ENCODE assay signal across 10 cellular contexts in genomic region chr12:21773799-21774198, GRCh38. TPM values are rescaled to one million over a fixed set of nuclear protein-coding genes. Genes with fewer than 3 reads are reported as not detected.
DNase-seq lines count a peak whose midpoint lies in the region; ATAC-seq and TF ChIP-seq lines count a peak whose summit lies in the region.
"Had no signal": no experiment of that assay in that cellular context is flagged by ENCODE, and none has a peak within 500 bp of the region (broad histone marks: within the 10 kb centered on the region; RNA-seq: fewer than 3 reads in every experiment).

No MANE protein-coding gene starts in this region.

- no peaks in the 10 kb centered on the region for H3K36me3 Mint-ChIP-seq in T-cell

- no peak for ATAC-seq in T-cell (replicated peaks in 1 of 4)
- ATAC-seq in HG02571 (IDR thresholded peaks at IDR 0.05; ENCODE audit: unreplicated experiment): no peak
- no peak for ATAC-seq in GM19395 (IDR thresholded peaks at IDR 0.05; ENCODE audit: unreplicated experiment)

- DNase-seq in DMS114 treated with DMSO at 0.1 percent for 48 hours (lab: John Stamatoyannopoulos, UW; ENCODE audit: unreplicated experiment) (peak; percentile 20), T-cell (no peak), left ventricle myocardium inferior (no peak), sigmoid colon (no peak), NOMO-1 (lab: John Stamatoyannopoulos, UW; ENCODE audit: unreplicated experiment in 2 of 2) (no peak), head of caudate nucleus (no peak)
- DNase-seq: DND-41, MV-4-11 had no signal

- no peaks in the 10 kb centered on the region for H3K9me3 ChIP-seq in left ventricle myocardium inferior (replicated peaks)
- no peaks in the 10 kb centered on the region for H3K9me3 ChIP-seq in sigmoid colon

- peak overlapping the region; percentile 76 for H3K4me3 ChIP-seq in left ventricle myocardium inferior
- peak overlapping the region; percentile 65 to 71 (median 68) for H3K4me3 ChIP-seq in sigmoid colon

- H3K27me3 ChIP-seq in left ventricle myocardium inferior (ENCODE audit: low read depth): no peaks in the 10 kb centered on the region
- H3K27me3 ChIP-seq in sigmoid colon: no peaks in the 10 kb centered on the region

- WGBS in sigmoid colon, 2 donors: 34 to 72% methylated on average over 10 of the region's 10 CpGs

- no peak for TF ChIP-seq EP300 in sigmoid colon (IDR thresholded peaks at IDR 0.05)

- H3K27ac Mint-ChIP-seq in T-cell: no peak overlapping the region

- H3K4me1 ChIP-seq in left ventricle myocardium inferior: peaks cover 55% of the 10 kb centered on the region
- peaks cover 0 to 38% (median 28%) of the 10 kb centered on the region in 4 donors for H3K4me1 ChIP-seq in sigmoid colon

- no peaks in the 10 kb centered on the region for H3K9me3 Mint-ChIP-seq in T-cell

- peaks cover 14% of the 10 kb centered on the region for H3K36me3 ChIP-seq in left ventricle myocardium inferior
- no peaks in the 10 kb centered on the region for H3K36me3 ChIP-seq in sigmoid colon

- POLR2A ChIA-PET in T-cell (lab: Charles Lee): no interaction called here

- peak overlapping the region; percentile 94 for H3K27ac ChIP-seq in left ventricle myocardium inferior (replicated peaks)
- peak overlapping the region; percentile 85 to 93 (median 90) for H3K27ac ChIP-seq in sigmoid colon

- no peak for TF ChIP-seq CTCF in left ventricle myocardium inferior (IDR thresholded peaks at IDR 0.05; ENCODE audit: borderline replicate concordance)
- TF ChIP-seq CTCF in sigmoid colon (IDR thresholded peaks at IDR 0.05): no peak

- intact Hi-C loops in left ventricle myocardium inferior (cut with micrococcal nuclease): no loop called here
- intact Hi-C loops in sigmoid colon (cut with DNase I): loop anchor here (2.0 to 5.0 kb wide), 6 partner anchors 54 to 214 kb away; partner anchors contain the start of gene ABCC9
- intact Hi-C loops in head of caudate nucleus (cut with DNase I): no loop called here

- peaks cover 42 to 54% of the 10 kb centered on the region in 2 donors for H3K27me3 Mint-ChIP-seq in T-cell

- H3K4me3 Mint-ChIP-seq in T-cell: peak overlapping the region in 2 of 3 donors; percentile 31 to 53

- TF ChIP-seq POLR2A in sigmoid colon (IDR thresholded peaks at IDR 0.05): no peak

- CTCF ChIA-PET in T-cell (lab: Charles Lee): no interaction called here

- H3K4me1 Mint-ChIP-seq in T-cell: peaks cover 10 to 20% (median 14%) of the 10 kb centered on the region in 3 donors

RNA-seq across cellular contexts. Expression of gene KCNJ8, which starts 0.7 kb away (rescaled TPM):
- under 1 TPM in 1 of 5 donors, not detected in 4; 0.41 TPM for total RNA-seq in T-cell
- total RNA-seq in left ventricle myocardium inferior: 51.3 TPM
- total RNA-seq in sigmoid colon: 10 to 100 TPM; 17.4 to 20.3 (median 17.8) TPM
- 1 to 10 TPM in 1 of 3 donors, under 1 TPM in 1, not detected in 1; 0.60 to 6.4 TPM for polyA plus RNA-seq in sigmoid colon

Comparison
In these comparisons a context has a peak if more than half of its experiments do, and no peak if none do; other contexts are left out.
1. RNA of gene KCNJ8, which starts 0.7 kb away (total RNA-seq): 51.3 TPM in left ventricle myocardium inferior (single experiment) and 17.4 to 20.3 TPM in sigmoid colon; 0.41 TPM in T-cell; every median in the first group is over 10 times any median in the second.